In genomic region chr12:46814143-46814542, GRCh38 we compare ENCODE assay signal across 1 cellular context.
TF ChIP-seq lines count a peak whose summit lies in the region.

No MANE protein-coding gene starts in this region.

TF ChIP-seq in HepG2, 621 proteins besides CTCF, POLR2A, EP300 and RAD21 (continued from another document and continues in another):
- no peak for TF ChIP-seq DMAP1 (CRISPR knock-in tag; IDR thresholded peaks at IDR 0.05)
- no peak for TF ChIP-seq ZNF839 (CRISPR knock-in tag; IDR thresholded peaks at IDR 0.05; ENCODE audit: borderline replicate concordance)
- TF ChIP-seq WIZ (CRISPR knock-in tag; IDR thresholded peaks at IDR 0.05) = no peak
- TF ChIP-seq TRIM22 (IDR thresholded peaks at IDR 0.05) = no peak
- TF ChIP-seq AHR (CRISPR knock-in tag; IDR thresholded peaks at IDR 0.05) = no peak
- peak; percentile 94 for TF ChIP-seq GFI1 (CRISPR knock-in tag; IDR thresholded peaks at IDR 0.05; ENCODE audit: borderline replicate concordance)
- TF ChIP-seq NR2F6 (IDR thresholded peaks at IDR 0.05) = peak; percentile 98
- TF ChIP-seq NR2F6 (CRISPR knock-in tag; IDR thresholded peaks at IDR 0.05) = peak; percentile 98
- TF ChIP-seq XRCC5 (optimal IDR thresholded peaks at IDR 0.05; ENCODE audit: low read length) = no peak
- 0 out of 2 replicates have a peak, but pooled peaks have one; percentile 34 for TF ChIP-seq FOXP1 (IDR thresholded peaks at IDR 0.05)
- peak; percentile 95 for TF ChIP-seq FOXP1 (CRISPR knock-in tag; IDR thresholded peaks at IDR 0.05)
- TF ChIP-seq FOXM1 (CRISPR knock-in tag; IDR thresholded peaks at IDR 0.05) = no peak
- TF ChIP-seq JUN (CRISPR knock-in tag; IDR thresholded peaks at IDR 0.05) = 0 out of 2 replicates have a peak, but pooled peaks have one; percentile 34
- TF ChIP-seq STAG1 (CRISPR knock-in tag; IDR thresholded peaks at IDR 0.05) = no peak; the same call in 1 of the 2 replicates
- TF ChIP-seq MTF1 (CRISPR knock-in tag; IDR thresholded peaks at IDR 0.05) = no peak
- TF ChIP-seq POLR2AphosphoS2 (IDR thresholded peaks at IDR 0.05; ENCODE audit: low read depth, low read length) = no peak
- no peak for TF ChIP-seq ZNF646 (CRISPR knock-in tag; IDR thresholded peaks at IDR 0.05)
- peak; percentile 90 for TF ChIP-seq GATAD2A (CRISPR knock-in tag; IDR thresholded peaks at IDR 0.05)
- TF ChIP-seq CERS6 (CRISPR knock-in tag; IDR thresholded peaks at IDR 0.05) = no peak
- TF ChIP-seq SMYD3 (CRISPR knock-in tag; IDR thresholded peaks at IDR 0.05) = no peak
- peak; percentile 90 for TF ChIP-seq BCL6 (CRISPR knock-in tag; IDR thresholded peaks at IDR 0.05)
- TF ChIP-seq NFRKB (IDR thresholded peaks at IDR 0.05) = no peak
- no peak for TF ChIP-seq LRRFIP1 (CRISPR knock-in tag; conservative IDR thresholded peaks at IDR 0.05)
- no peak for TF ChIP-seq TOE1 (CRISPR knock-in tag; IDR thresholded peaks at IDR 0.05)
- TF ChIP-seq ZNF281 (CRISPR knock-in tag; IDR thresholded peaks at IDR 0.05; ENCODE audit: borderline replicate concordance) = peak; percentile 78
- no peak for TF ChIP-seq ZNF142 (CRISPR knock-in tag; IDR thresholded peaks at IDR 0.05)
- TF ChIP-seq ZC3H4 (CRISPR knock-in tag; IDR thresholded peaks at IDR 0.05; ENCODE audit: borderline replicate concordance) = no peak
- peak; percentile 62; the same call in 1 of the 2 replicates for TF ChIP-seq ZNF644 (CRISPR knock-in tag; IDR thresholded peaks at IDR 0.05; ENCODE audit: low read depth)
- TF ChIP-seq CREB3 (CRISPR knock-in tag; IDR thresholded peaks at IDR 0.05) = no peak
- TF ChIP-seq ZNF720 (CRISPR knock-in tag; IDR thresholded peaks at IDR 0.05) = no peak
- no peak for TF ChIP-seq THYN1 (CRISPR knock-in tag; IDR thresholded peaks at IDR 0.05; ENCODE audit: borderline replicate concordance, low read depth)
- no peak for TF ChIP-seq EED (CRISPR knock-in tag; IDR thresholded peaks at IDR 0.05)
- peak; percentile 98 for TF ChIP-seq HOMEZ (CRISPR knock-in tag; IDR thresholded peaks at IDR 0.05; ENCODE audit: low read depth)
- no peak for TF ChIP-seq ATF5 (CRISPR knock-in tag; IDR thresholded peaks at IDR 0.05; ENCODE audit: low read depth)
